1 cellular context compared by ENCODE assay signal in the genomic region with DNA sequence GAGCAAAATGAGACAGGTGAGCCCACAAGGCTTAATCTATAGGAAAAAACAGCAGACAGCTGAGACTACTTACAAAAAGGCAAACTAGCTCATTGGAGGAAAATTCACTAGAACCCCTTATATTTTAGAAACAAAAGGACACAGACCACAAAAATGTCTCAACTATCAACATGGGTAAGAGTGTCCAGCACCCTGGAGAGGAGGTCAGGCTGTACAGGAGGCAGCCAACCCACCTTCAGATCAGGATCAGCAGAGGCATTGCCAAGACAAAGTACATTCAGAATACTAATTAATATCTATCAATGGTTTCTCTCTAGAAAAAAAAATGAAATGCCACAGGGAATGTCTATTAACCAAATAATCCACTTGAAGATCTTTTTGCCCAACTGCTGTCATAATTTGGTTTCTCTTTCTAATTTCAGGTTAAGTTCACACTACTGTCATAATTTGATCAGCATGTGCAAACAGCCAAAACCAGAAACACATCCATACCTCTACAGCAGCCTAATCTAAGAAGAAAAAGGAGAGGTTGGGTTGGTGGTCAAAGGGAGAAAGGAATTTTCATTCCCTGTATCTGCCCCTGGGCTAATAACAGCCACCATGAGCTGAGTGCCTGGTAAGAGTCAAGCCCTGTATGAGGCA.
TF ChIP-seq lines count a peak whose summit lies in the region.

No MANE protein-coding gene starts in this region.

TF ChIP-seq in GM12878, 131 proteins besides CTCF, POLR2A, EP300 and RAD21 (continued from another document):
- TF ChIP-seq, protein P1, sequence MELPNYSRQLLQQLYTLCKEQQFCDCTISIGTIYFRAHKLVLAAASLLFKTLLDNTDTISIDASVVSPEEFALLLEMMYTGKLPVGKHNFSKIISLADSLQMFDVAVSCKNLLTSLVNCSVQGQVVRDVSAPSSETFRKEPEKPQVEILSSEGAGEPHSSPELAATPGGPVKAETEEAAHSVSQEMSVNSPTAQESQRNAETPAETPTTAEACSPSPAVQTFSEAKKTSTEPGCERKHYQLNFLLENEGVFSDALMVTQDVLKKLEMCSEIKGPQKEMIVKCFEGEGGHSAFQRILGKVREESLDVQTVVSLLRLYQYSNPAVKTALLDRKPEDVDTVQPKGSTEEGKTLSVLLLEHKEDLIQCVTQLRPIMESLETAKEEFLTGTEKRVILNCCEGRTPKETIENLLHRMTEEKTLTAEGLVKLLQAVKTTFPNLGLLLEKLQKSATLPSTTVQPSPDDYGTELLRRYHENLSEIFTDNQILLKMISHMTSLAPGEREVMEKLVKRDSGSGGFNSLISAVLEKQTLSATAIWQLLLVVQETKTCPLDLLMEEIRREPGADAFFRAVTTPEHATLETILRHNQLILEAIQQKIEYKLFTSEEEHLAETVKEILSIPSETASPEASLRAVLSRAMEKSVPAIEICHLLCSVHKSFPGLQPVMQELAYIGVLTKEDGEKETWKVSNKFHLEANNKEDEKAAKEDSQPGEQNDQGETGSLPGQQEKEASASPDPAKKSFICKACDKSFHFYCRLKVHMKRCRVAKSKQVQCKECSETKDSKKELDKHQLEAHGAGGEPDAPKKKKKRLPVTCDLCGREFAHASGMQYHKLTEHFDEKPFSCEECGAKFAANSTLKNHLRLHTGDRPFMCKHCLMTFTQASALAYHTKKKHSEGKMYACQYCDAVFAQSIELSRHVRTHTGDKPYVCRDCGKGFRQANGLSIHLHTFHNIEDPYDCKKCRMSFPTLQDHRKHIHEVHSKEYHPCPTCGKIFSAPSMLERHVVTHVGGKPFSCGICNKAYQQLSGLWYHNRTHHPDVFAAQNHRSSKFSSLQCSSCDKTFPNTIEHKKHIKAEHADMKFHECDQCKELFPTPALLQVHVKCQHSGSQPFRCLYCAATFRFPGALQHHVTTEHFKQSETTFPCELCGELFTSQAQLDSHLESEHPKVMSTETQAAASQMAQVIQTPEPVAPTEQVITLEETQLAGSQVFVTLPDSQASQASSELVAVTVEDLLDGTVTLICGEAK (IDR thresholded peaks at IDR 0.05; ENCODE audit: borderline replicate concordance): no peak
TF ChIP-seq in GM12878: peak in this region for 1.
